In genomic region chr4:15543537-15544195, GRCh38 we compare ENCODE assay signal across 27 cellular contexts.
"Had no signal": no experiment of that assay in that cellular context is flagged by ENCODE, and none has a peak within 500 bp of the region (broad histone marks: within the 10 kb centered on the region; RNA-seq: fewer than 3 reads in every experiment).

No MANE protein-coding gene starts in this region.

- H3K9me3 Mint-ChIP-seq: activated naive CD8-positive, alpha-beta T cell treated with anti-CD3 and anti-CD28 coated beads, Interleukin-2, amount 50 U/mL, for 24 hours; activated T-helper 1 cell treated with anti-CD3 and anti-CD28 coated beads, Interleukin-12 subunit alpha, Interleukin-12 subunit beta, Interleukin-2, Interleukin-4 antibody, amounts not matched to agents 30 ng/mL and 10 ng/mL and 1 ng/mL, durations not matched to agents 14 hours and 24 hours and 36 hours; dendritic cell treated with granulocyte-macrophage colony-stimulating factor and Interleukin-4, amounts not matched to agents 40 ng/mL and 50 ng/mL, for 4 days; endodermal cell; naive thymus-derived CD4-positive, alpha-beta T cell; T-helper 2 cell treated with Interferon-gamma antibody and Interleukin-4, amounts not matched to agents 5 μg/mL and 100 μg/mL, for 36 hours had no signal

- H3K36me3 ChIP-seq: right lobe of liver had no signal

- H3K27ac ChIP-seq: heart left ventricle, right lobe of liver, tibial nerve, VCaP had no signal

- H3K9me3 ChIP-seq: heart left ventricle, right lobe of liver, tibial nerve had no signal

- H3K4me3 Mint-ChIP-seq: activated naive CD8-positive, alpha-beta T cell treated with anti-CD3 and anti-CD28 coated beads, Interleukin-2, amount 50 U/mL, for 24 hours; activated T-helper 1 cell treated with anti-CD3 and anti-CD28 coated beads, Interleukin-12 subunit alpha, Interleukin-12 subunit beta, Interleukin-2, Interleukin-4 antibody, amounts not matched to agents 30 ng/mL and 10 ng/mL and 1 ng/mL, durations not matched to agents 14 hours and 24 hours and 36 hours; dendritic cell treated with granulocyte-macrophage colony-stimulating factor and Interleukin-4, amounts not matched to agents 40 ng/mL and 50 ng/mL, for 4 days; endodermal cell; naive thymus-derived CD4-positive, alpha-beta T cell; T-helper 2 cell treated with Interferon-gamma antibody and Interleukin-4, amounts not matched to agents 5 μg/mL and 100 μg/mL, for 36 hours had no signal

- H3K27ac Mint-ChIP-seq: activated naive CD8-positive, alpha-beta T cell treated with anti-CD3 and anti-CD28 coated beads, Interleukin-2, amount 50 U/mL, for 24 hours; activated T-helper 1 cell treated with anti-CD3 and anti-CD28 coated beads, Interleukin-12 subunit alpha, Interleukin-12 subunit beta, Interleukin-2, Interleukin-4 antibody, amounts not matched to agents 30 ng/mL and 10 ng/mL and 1 ng/mL, durations not matched to agents 14 hours and 24 hours and 36 hours; dendritic cell treated with granulocyte-macrophage colony-stimulating factor and Interleukin-4, amounts not matched to agents 40 ng/mL and 50 ng/mL, for 4 days; endodermal cell; T-helper 2 cell treated with Interferon-gamma antibody and Interleukin-4, amounts not matched to agents 5 μg/mL and 100 μg/mL, for 36 hours had no signal

- H3K27me3 ChIP-seq: heart left ventricle, right lobe of liver, tibial nerve had no signal

- H3K27me3 Mint-ChIP-seq: activated naive CD8-positive, alpha-beta T cell treated with anti-CD3 and anti-CD28 coated beads, Interleukin-2, amount 50 U/mL, for 24 hours; dendritic cell treated with granulocyte-macrophage colony-stimulating factor and Interleukin-4, amounts not matched to agents 40 ng/mL and 50 ng/mL, for 4 days; naive thymus-derived CD4-positive, alpha-beta T cell had no signal

- H3K4me3 ChIP-seq: heart left ventricle, right lobe of liver, tibial nerve had no signal

- ATAC-seq: activated CD4-positive, CD25-positive, alpha-beta regulatory T cell treated with anti-CD3 and anti-CD28 coated beads, Interleukin-2, amount 50 U/mL, for 24 hours; activated naive CD8-positive, alpha-beta T cell treated with anti-CD3 and anti-CD28 coated beads, Interleukin-2, amount 50 U/mL, for 24 hours; esophagus mucosa; naive thymus-derived CD4-positive, alpha-beta T cell had no signal

- H3K4me1 ChIP-seq: tibial nerve had no signal

- DNase-seq: activated CD4-positive, alpha-beta T cell treated with anti-CD3 and anti-CD28 coated beads for 48 hours; activated CD4-positive, alpha-beta T cell treated with anti-CD3 and anti-CD28 coated beads, Interleukin-2, amount 50 U/mL, for 48 hours; activated CD8-positive, alpha-beta memory T cell treated with anti-CD3 and anti-CD28 coated beads for 24 hours; activated gamma-delta T cell; activated naive CD4-positive, alpha-beta T cell treated with anti-CD3 and anti-CD28 coated beads, Interleukin-2, amount 50 U/mL, for 16 hours; activated naive CD8-positive, alpha-beta T cell treated with anti-CD3 and anti-CD28 coated beads, Interleukin-2, amount 50 U/mL, for 24 hours; activated T-cell treated with anti-CD3 and anti-CD28 coated beads, Interleukin-2, amount 50 U/mL, for 1 hour; amygdala; caudate nucleus; endodermal cell; foreskin fibroblast; hypothalamus; left cardiac atrium; mammary epithelial cell; midbrain; naive thymus-derived CD4-positive, alpha-beta T cell; right lobe of liver; stimulated activated CD4-positive, alpha-beta T cell treated with anti-CD3 and anti-CD28 coated beads, Interleukin-2, amount 100 ng/mL, for 48 hours; stimulated activated naive CD4-positive, alpha-beta T cell treated with Interleukin-2 at 50 U/mL for 16 hours had no signal
